In the genomic region with DNA sequence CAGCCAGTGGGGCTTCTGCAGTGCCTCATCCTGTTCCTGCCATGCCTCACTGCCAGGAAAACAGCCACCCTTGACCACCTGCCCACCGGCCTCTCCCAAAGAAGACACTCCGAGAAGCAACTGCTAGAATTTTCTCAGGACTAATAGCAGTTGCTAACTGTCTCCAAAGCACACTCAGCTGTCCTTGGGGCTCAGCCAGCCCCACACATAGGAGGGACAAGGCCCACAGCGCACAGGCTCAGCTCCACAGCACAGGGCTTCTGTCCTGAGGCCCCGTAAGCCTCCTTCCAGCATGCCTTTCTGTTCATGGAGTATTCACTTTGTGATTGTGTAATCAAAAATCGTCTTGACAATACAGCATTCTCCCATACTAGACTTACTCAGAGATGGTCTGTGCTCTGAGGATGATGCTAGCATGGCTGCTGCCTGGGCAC, we compare ENCODE assay signal across 1 cellular context.
TF ChIP-seq lines count a peak whose summit lies in the region.

No MANE protein-coding gene starts in this region.

TF ChIP-seq in SK-N-SH, 30 proteins besides CTCF, POLR2A, EP300 and RAD21 (continued from another document):
- TF ChIP-seq, protein P1, sequence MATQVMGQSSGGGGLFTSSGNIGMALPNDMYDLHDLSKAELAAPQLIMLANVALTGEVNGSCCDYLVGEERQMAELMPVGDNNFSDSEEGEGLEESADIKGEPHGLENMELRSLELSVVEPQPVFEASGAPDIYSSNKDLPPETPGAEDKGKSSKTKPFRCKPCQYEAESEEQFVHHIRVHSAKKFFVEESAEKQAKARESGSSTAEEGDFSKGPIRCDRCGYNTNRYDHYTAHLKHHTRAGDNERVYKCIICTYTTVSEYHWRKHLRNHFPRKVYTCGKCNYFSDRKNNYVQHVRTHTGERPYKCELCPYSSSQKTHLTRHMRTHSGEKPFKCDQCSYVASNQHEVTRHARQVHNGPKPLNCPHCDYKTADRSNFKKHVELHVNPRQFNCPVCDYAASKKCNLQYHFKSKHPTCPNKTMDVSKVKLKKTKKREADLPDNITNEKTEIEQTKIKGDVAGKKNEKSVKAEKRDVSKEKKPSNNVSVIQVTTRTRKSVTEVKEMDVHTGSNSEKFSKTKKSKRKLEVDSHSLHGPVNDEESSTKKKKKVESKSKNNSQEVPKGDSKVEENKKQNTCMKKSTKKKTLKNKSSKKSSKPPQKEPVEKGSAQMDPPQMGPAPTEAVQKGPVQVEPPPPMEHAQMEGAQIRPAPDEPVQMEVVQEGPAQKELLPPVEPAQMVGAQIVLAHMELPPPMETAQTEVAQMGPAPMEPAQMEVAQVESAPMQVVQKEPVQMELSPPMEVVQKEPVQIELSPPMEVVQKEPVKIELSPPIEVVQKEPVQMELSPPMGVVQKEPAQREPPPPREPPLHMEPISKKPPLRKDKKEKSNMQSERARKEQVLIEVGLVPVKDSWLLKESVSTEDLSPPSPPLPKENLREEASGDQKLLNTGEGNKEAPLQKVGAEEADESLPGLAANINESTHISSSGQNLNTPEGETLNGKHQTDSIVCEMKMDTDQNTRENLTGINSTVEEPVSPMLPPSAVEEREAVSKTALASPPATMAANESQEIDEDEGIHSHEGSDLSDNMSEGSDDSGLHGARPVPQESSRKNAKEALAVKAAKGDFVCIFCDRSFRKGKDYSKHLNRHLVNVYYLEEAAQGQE (IDR thresholded peaks at IDR 0.05; ENCODE audit: low read depth, low read length) = no peak
- TF ChIP-seq CHD2 (IDR thresholded peaks at IDR 0.05; ENCODE audit: low read length, partially characterized antibody) (no peak), FOSL2 (IDR thresholded peaks at IDR 0.05; ENCODE audit: borderline replicate concordance, low read depth) (no peak), MXI1 (IDR thresholded peaks at IDR 0.05; ENCODE audit: low read depth, low read length) (no peak), ELF1 (IDR thresholded peaks at IDR 0.05) (no peak), GABPA (IDR thresholded peaks at IDR 0.05; ENCODE audit: low read depth) (no peak), FOXM1 (IDR thresholded peaks at IDR 0.05; ENCODE audit: low read depth) (no peak)
